Comparison of ENCODE assay signal across 1 cellular context in the genomic region with DNA sequence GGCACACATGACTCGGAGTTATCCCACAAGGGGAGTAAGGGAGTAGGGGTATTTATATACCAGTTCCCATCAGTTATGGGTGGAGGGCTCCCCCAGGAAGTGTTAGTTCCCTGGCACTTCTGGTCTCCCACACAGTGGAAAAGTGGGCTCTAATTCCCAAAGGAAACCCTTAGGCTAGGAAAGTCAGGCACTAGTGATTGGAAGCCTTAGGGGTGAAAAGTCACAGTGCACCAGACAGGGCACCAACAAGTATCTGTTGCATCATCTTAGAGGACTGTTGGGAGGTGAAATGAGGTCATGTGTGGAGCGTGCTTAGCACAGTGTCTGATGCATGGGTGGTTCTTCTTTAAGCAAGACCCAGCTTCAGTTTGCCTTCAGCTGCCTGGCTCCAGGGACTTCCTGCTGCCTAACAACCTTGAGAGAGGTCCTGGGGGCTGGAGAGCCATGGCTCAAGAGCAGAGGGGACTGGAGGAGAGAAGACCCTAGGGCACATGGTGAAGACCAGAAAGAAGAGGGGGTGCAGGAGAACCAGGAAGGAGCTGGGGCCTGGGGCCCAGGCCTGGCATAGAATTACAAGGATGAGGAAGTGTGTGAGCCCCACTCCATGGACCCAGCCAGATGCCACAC.
A peak's percentile ranks its signal among the peaks of the same experiment; 100 is the strongest.
TF ChIP-seq lines count a peak whose summit lies in the region.

No MANE protein-coding gene starts in this region.

TF ChIP-seq in K562, 482 proteins besides CTCF, POLR2A, EP300 and RAD21 (continued from another document and continues in another):
- TF ChIP-seq, protein P1, sequence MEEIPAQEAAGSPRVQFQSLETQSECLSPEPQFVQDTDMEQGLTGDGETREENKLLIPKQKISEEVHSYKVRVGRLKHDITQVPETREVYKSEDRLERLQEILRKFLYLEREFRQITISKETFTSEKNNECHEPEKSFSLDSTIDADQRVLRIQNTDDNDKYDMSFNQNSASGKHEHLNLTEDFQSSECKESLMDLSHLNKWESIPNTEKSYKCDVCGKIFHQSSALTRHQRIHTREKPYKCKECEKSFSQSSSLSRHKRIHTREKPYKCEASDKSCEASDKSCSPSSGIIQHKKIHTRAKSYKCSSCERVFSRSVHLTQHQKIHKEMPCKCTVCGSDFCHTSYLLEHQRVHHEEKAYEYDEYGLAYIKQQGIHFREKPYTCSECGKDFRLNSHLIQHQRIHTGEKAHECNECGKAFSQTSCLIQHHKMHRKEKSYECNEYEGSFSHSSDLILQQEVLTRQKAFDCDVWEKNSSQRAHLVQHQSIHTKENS (CRISPR knock-in tag; IDR thresholded peaks at IDR 0.05) = no peak
- no peak for TF ChIP-seq SIN3A (IDR thresholded peaks at IDR 0.05; ENCODE audit: borderline replicate concordance in 2 of 2, control insufficient read depth in 1 of 2, low read depth in 2 of 2, low read length in 2 of 2)
- peak; percentile 88 for TF ChIP-seq ZSCAN32 (CRISPR knock-in tag; IDR thresholded peaks at IDR 0.05)
- no peak for TF ChIP-seq MED1 (CRISPR knock-in tag; IDR thresholded peaks at IDR 0.05; ENCODE audit: borderline replicate concordance)
- no peak for TF ChIP-seq ZNF644 (tag; IDR thresholded peaks at IDR 0.05; ENCODE audit: low read depth)
- no peak for TF ChIP-seq ETV6 (IDR thresholded peaks at IDR 0.05; ENCODE audit: borderline replicate concordance in 1 of 2, low read depth in 2 of 2, low read length in 1 of 2)
- no peak for TF ChIP-seq ETV6 (CRISPR knock-in tag; IDR thresholded peaks at IDR 0.05; ENCODE audit: borderline replicate concordance)
- TF ChIP-seq HDAC8 (tag; IDR thresholded peaks at IDR 0.05) = peak; percentile 66; the same call in 1 of the 2 replicates
- TF ChIP-seq, protein P2, sequence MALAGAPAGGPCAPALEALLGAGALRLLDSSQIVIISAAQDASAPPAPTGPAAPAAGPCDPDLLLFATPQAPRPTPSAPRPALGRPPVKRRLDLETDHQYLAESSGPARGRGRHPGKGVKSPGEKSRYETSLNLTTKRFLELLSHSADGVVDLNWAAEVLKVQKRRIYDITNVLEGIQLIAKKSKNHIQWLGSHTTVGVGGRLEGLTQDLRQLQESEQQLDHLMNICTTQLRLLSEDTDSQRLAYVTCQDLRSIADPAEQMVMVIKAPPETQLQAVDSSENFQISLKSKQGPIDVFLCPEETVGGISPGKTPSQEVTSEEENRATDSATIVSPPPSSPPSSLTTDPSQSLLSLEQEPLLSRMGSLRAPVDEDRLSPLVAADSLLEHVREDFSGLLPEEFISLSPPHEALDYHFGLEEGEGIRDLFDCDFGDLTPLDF (CRISPR knock-in tag; IDR thresholded peaks at IDR 0.05) = no peak
- TF ChIP-seq, protein P3, sequence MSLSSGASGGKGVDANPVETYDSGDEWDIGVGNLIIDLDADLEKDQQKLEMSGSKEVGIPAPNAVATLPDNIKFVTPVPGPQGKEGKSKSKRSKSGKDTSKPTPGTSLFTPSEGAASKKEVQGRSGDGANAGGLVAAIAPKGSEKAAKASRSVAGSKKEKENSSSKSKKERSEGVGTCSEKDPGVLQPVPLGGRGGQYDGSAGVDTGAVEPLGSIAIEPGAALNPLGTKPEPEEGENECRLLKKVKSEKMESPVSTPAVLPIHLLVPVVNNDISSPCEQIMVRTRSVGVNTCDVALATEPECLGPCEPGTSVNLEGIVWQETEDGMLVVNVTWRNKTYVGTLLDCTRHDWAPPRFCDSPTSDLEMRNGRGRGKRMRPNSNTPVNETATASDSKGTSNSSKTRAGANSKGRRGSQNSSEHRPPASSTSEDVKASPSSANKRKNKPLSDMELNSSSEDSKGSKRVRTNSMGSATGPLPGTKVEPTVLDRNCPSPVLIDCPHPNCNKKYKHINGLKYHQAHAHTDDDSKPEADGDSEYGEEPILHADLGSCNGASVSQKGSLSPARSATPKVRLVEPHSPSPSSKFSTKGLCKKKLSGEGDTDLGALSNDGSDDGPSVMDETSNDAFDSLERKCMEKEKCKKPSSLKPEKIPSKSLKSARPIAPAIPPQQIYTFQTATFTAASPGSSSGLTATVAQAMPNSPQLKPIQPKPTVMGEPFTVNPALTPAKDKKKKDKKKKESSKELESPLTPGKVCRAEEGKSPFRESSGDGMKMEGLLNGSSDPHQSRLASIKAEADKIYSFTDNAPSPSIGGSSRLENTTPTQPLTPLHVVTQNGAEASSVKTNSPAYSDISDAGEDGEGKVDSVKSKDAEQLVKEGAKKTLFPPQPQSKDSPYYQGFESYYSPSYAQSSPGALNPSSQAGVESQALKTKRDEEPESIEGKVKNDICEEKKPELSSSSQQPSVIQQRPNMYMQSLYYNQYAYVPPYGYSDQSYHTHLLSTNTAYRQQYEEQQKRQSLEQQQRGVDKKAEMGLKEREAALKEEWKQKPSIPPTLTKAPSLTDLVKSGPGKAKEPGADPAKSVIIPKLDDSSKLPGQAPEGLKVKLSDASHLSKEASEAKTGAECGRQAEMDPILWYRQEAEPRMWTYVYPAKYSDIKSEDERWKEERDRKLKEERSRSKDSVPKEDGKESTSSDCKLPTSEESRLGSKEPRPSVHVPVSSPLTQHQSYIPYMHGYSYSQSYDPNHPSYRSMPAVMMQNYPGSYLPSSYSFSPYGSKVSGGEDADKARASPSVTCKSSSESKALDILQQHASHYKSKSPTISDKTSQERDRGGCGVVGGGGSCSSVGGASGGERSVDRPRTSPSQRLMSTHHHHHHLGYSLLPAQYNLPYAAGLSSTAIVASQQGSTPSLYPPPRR (CRISPR knock-in tag; IDR thresholded peaks at IDR 0.05; ENCODE audit: borderline replicate concordance) = no peak
- TF ChIP-seq, protein P4, sequence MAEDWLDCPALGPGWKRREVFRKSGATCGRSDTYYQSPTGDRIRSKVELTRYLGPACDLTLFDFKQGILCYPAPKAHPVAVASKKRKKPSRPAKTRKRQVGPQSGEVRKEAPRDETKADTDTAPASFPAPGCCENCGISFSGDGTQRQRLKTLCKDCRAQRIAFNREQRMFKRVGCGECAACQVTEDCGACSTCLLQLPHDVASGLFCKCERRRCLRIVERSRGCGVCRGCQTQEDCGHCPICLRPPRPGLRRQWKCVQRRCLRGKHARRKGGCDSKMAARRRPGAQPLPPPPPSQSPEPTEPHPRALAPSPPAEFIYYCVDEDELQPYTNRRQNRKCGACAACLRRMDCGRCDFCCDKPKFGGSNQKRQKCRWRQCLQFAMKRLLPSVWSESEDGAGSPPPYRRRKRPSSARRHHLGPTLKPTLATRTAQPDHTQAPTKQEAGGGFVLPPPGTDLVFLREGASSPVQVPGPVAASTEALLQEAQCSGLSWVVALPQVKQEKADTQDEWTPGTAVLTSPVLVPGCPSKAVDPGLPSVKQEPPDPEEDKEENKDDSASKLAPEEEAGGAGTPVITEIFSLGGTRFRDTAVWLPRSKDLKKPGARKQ (CRISPR knock-in tag; IDR thresholded peaks at IDR 0.05) = no peak
- TF ChIP-seq SMARCA5 (IDR thresholded peaks at IDR 0.05) = no peak
- TF ChIP-seq, protein P5, sequence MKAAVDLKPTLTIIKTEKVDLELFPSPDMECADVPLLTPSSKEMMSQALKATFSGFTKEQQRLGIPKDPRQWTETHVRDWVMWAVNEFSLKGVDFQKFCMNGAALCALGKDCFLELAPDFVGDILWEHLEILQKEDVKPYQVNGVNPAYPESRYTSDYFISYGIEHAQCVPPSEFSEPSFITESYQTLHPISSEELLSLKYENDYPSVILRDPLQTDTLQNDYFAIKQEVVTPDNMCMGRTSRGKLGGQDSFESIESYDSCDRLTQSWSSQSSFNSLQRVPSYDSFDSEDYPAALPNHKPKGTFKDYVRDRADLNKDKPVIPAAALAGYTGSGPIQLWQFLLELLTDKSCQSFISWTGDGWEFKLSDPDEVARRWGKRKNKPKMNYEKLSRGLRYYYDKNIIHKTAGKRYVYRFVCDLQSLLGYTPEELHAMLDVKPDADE (conservative IDR thresholded peaks at IDR 0.05; ENCODE audit: control insufficient read depth, low read depth, low read length) = no peak
- TF ChIP-seq NR2C1 (IDR thresholded peaks at IDR 0.05) = peak; percentile 86
- TF ChIP-seq NR2C1 (tag; IDR thresholded peaks at IDR 0.05) = peak; percentile 97
- TF ChIP-seq RNF2 (IDR thresholded peaks at IDR 0.05) = peak; percentile 59; the same call in 1 of the 2 replicates
- TF ChIP-seq, protein P6, sequence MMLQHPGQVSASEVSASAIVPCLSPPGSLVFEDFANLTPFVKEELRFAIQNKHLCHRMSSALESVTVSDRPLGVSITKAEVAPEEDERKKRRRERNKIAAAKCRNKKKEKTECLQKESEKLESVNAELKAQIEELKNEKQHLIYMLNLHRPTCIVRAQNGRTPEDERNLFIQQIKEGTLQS (IDR thresholded peaks at IDR 0.05) = peak; percentile 99
- TF ChIP-seq, protein P6 (CRISPR knock-in tag; conservative IDR thresholded peaks at IDR 0.05) = no peak
- TF ChIP-seq, protein P7, sequence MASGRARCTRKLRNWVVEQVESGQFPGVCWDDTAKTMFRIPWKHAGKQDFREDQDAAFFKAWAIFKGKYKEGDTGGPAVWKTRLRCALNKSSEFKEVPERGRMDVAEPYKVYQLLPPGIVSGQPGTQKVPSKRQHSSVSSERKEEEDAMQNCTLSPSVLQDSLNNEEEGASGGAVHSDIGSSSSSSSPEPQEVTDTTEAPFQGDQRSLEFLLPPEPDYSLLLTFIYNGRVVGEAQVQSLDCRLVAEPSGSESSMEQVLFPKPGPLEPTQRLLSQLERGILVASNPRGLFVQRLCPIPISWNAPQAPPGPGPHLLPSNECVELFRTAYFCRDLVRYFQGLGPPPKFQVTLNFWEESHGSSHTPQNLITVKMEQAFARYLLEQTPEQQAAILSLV (tag; IDR thresholded peaks at IDR 0.05) = peak; percentile 95
- no peak for TF ChIP-seq CBX5 (IDR thresholded peaks at IDR 0.05; ENCODE audit: borderline replicate concordance, low read depth)
- no peak for TF ChIP-seq MAFF (IDR thresholded peaks at IDR 0.05; ENCODE audit: low read length)
- no peak for TF ChIP-seq STAT5A (IDR thresholded peaks at IDR 0.05; ENCODE audit: borderline replicate concordance, low read length)
- TF ChIP-seq, protein P8, sequence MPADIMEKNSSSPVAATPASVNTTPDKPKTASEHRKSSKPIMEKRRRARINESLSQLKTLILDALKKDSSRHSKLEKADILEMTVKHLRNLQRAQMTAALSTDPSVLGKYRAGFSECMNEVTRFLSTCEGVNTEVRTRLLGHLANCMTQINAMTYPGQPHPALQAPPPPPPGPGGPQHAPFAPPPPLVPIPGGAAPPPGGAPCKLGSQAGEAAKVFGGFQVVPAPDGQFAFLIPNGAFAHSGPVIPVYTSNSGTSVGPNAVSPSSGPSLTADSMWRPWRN (IDR thresholded peaks at IDR 0.05; ENCODE audit: low read depth) = no peak
- TF ChIP-seq ZNF347 (CRISPR knock-in tag; IDR thresholded peaks at IDR 0.05; ENCODE audit: low read depth) = no peak
- TF ChIP-seq HOXB6 (CRISPR knock-in tag; IDR thresholded peaks at IDR 0.05; ENCODE audit: borderline replicate concordance) = no peak
- TF ChIP-seq ZNF584 (CRISPR knock-in tag; IDR thresholded peaks at IDR 0.05; ENCODE audit: low read depth) = peak; percentile 48; the same call in 1 of the 2 replicates
- TF ChIP-seq ATF7 (IDR thresholded peaks at IDR 0.05) = peak; percentile 96
- no peak for TF ChIP-seq TOE1 (IDR thresholded peaks at IDR 0.05; ENCODE audit: borderline replicate concordance)
- TF ChIP-seq TOE1 (CRISPR knock-in tag; IDR thresholded peaks at IDR 0.05; ENCODE audit: borderline replicate concordance, low read depth) = no peak
- TF ChIP-seq, protein P9, sequence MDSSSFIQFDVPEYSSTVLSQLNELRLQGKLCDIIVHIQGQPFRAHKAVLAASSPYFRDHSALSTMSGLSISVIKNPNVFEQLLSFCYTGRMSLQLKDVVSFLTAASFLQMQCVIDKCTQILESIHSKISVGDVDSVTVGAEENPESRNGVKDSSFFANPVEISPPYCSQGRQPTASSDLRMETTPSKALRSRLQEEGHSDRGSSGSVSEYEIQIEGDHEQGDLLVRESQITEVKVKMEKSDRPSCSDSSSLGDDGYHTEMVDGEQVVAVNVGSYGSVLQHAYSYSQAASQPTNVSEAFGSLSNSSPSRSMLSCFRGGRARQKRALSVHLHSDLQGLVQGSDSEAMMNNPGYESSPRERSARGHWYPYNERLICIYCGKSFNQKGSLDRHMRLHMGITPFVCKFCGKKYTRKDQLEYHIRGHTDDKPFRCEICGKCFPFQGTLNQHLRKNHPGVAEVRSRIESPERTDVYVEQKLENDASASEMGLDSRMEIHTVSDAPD (CRISPR knock-in tag; IDR thresholded peaks at IDR 0.05) = no peak
- TF ChIP-seq PPARD (CRISPR knock-in tag; IDR thresholded peaks at IDR 0.05) = no peak
- no peak for TF ChIP-seq RBM15 (IDR thresholded peaks at IDR 0.05; ENCODE audit: insufficient read depth, low read length)
- no peak for TF ChIP-seq ZNF197 (CRISPR knock-in tag; IDR thresholded peaks at IDR 0.05; ENCODE audit: low read depth)
- TF ChIP-seq XRCC3 (IDR thresholded peaks at IDR 0.05) = no peak
- TF ChIP-seq CAMTA2 (CRISPR knock-in tag; conservative IDR thresholded peaks at IDR 0.05) = no peak
- TF ChIP-seq, protein P10, sequence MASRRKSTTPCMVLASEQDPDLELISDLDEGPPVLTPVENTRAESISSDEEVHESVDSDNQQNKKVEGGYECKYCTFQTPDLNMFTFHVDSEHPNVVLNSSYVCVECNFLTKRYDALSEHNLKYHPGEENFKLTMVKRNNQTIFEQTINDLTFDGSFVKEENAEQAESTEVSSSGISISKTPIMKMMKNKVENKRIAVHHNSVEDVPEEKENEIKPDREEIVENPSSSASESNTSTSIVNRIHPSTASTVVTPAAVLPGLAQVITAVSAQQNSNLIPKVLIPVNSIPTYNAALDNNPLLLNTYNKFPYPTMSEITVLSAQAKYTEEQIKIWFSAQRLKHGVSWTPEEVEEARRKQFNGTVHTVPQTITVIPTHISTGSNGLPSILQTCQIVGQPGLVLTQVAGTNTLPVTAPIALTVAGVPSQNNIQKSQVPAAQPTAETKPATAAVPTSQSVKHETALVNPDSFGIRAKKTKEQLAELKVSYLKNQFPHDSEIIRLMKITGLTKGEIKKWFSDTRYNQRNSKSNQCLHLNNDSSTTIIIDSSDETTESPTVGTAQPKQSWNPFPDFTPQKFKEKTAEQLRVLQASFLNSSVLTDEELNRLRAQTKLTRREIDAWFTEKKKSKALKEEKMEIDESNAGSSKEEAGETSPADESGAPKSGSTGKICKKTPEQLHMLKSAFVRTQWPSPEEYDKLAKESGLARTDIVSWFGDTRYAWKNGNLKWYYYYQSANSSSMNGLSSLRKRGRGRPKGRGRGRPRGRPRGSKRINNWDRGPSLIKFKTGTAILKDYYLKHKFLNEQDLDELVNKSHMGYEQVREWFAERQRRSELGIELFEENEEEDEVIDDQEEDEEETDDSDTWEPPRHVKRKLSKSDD (conservative IDR thresholded peaks at IDR 0.05; ENCODE audit: low read length) = no peak
- no peak for TF ChIP-seq BDP1 (IDR thresholded peaks at IDR 0.05; ENCODE audit: insufficient read depth, insufficient read length)
- TF ChIP-seq SRSF1 (IDR thresholded peaks at IDR 0.05; ENCODE audit: low read depth, low read length) = no peak
- TF ChIP-seq ZNF23 (CRISPR knock-in tag; IDR thresholded peaks at IDR 0.05) = no peak
- TF ChIP-seq SNRNP70 (optimal IDR thresholded peaks at IDR 0.05; ENCODE audit: low read depth, low read length) = no peak
- no peak for TF ChIP-seq HDAC3 (IDR thresholded peaks at IDR 0.05; ENCODE audit: borderline replicate concordance, partially characterized antibody)
- peak; percentile 93 for TF ChIP-seq ZNF175 (CRISPR knock-in tag; IDR thresholded peaks at IDR 0.05; ENCODE audit: low read depth)
- no peak for TF ChIP-seq POLR2H (tag; IDR thresholded peaks at IDR 0.05; ENCODE audit: low read depth)
- no peak for TF ChIP-seq ZNF57 (CRISPR knock-in tag; IDR thresholded peaks at IDR 0.05)
- TF ChIP-seq FOS (IDR thresholded peaks at IDR 0.05; ENCODE audit: extremely low read depth, insufficient read length) = no peak
- no peak for TF ChIP-seq PURB (CRISPR knock-in tag; IDR thresholded peaks at IDR 0.05; ENCODE audit: low read depth)
